17 cellular contexts compared by ENCODE assay signal in genomic region chr19:3363841-3364500, GRCh38. TPM values are rescaled to one million over a fixed set of nuclear protein-coding genes. Genes with fewer than 3 reads are reported as not detected.
DNase-seq lines count a peak whose midpoint lies in the region; ATAC-seq, FAIRE-seq and TF ChIP-seq lines count a peak whose summit lies in the region.
"Had no signal": no experiment of that assay in that cellular context is flagged by ENCODE, and none has a peak within 500 bp of the region (broad histone marks: within the 10 kb centered on the region; RNA-seq: fewer than 3 reads in every experiment).

No MANE protein-coding gene starts in this region.

- no peak for ATAC-seq in CD4-positive, alpha-beta T cell (ENCODE audit: poor library complexity)
- no peak for ATAC-seq in gastroesophageal sphincter
- ATAC-seq: activated T-cell treated with anti-CD3 and anti-CD28 coated beads, Interleukin-2, amount 50 U/mL, for 4 hours had no signal

- H3K9me3 ChIP-seq in CD4-positive, alpha-beta T cell (ENCODE audit: control insufficient read depth, low read length) = no peaks in the 10 kb centered on the region
- H3K9me3 ChIP-seq in gastroesophageal sphincter = no peaks in the 10 kb centered on the region
- H3K9me3 ChIP-seq in stomach = no peaks in the 10 kb centered on the region

- no peaks in the 10 kb centered on the region for H3K27me3 ChIP-seq in CD4-positive, alpha-beta T cell (ENCODE audit: control insufficient read depth, insufficient read depth, low read length)
- H3K27me3 ChIP-seq in gastroesophageal sphincter (no peaks in the 10 kb centered on the region), stomach (no peaks in the 10 kb centered on the region)

- H3K36me3 ChIP-seq in gastroesophageal sphincter (no peaks in the 10 kb centered on the region), stomach (no peaks in the 10 kb centered on the region)

- TF ChIP-seq POLR2A in gastroesophageal sphincter (IDR thresholded peaks at IDR 0.05) (no peak), stomach (IDR thresholded peaks at IDR 0.05) (no peak)

- H3K36me3 Mint-ChIP-seq in CD4-positive, alpha-beta T cell (ENCODE audit: low read depth) = no peaks in the 10 kb centered on the region
- H3K36me3 Mint-ChIP-seq: activated naive CD8-positive, alpha-beta T cell treated with anti-CD3 and anti-CD28 coated beads, Interleukin-2, amount 10 ng/mL, durations not matched to agents 7 days and 5 days had no signal

- CTCF ChIA-PET in CD4-positive, alpha-beta T cell (lab: Charles Lee) = interaction anchor here (1.3 kb wide), 1 partner anchor 66 kb away, joined by 4 read pairs; no protein-coding TSS in a partner anchor
- CTCF ChIA-PET in RWPE1 (lab: Yijun Ruan, JAX) = interaction anchor here (0.5 kb wide), 1 partner anchor 1880 kb away, joined by 4 read pairs; no protein-coding TSS in a partner anchor

- no peaks in the 10 kb centered on the region for H3K9me3 Mint-ChIP-seq in CD4-positive, alpha-beta T cell
- H3K9me3 Mint-ChIP-seq: activated naive CD8-positive, alpha-beta T cell treated with anti-CD3 and anti-CD28 coated beads, Interleukin-2, amount 10 ng/mL, durations not matched to agents 7 days and 5 days; activated T-cell treated with anti-CD3 and anti-CD28 coated beads, Interleukin-2, amount 50 U/mL, for 4 hours; memory B cell had no signal

- no peaks in the 10 kb centered on the region for H3K27me3 Mint-ChIP-seq in CD4-positive, alpha-beta T cell

- POLR2A ChIA-PET in CD4-positive, alpha-beta T cell (lab: Charles Lee) = no interaction called here
- POLR2A ChIA-PET in RWPE1 (lab: Yijun Ruan, JAX; ENCODE audit: low non-redundant PET) = interaction anchor here (0.6 kb wide), 1 partner anchor 449 kb away, joined by 4 read pairs; no protein-coding TSS in a partner anchor

- intact Hi-C loops in CD4-positive, alpha-beta T cell (cut with DNase I, micrococcal nuclease) = no loop called here
- intact Hi-C loops in stomach (cut with DNase I; ENCODE audit: low total_unique reads) = loop anchor here (10.0 kb wide), 1 partner anchor 51 kb away; no protein-coding TSS in a partner anchor

- 53 to 54% methylated on average over 5 to 11 of the region's 16 CpGs for WGBS in gastroesophageal sphincter (ENCODE audit: low coverage in 1 of 2), 2 donors
- 51 to 64% (median 56%) methylated on average over 16 of the region's 16 CpGs for WGBS in stomach, 5 donors

- H3K4me3 ChIP-seq in gastroesophageal sphincter = no peak overlapping the region
- no peak overlapping the region for H3K4me3 ChIP-seq in stomach

- no peak for TF ChIP-seq CTCF in CD4-positive, alpha-beta T cell (IDR thresholded peaks at IDR 0.05)
- no peak for TF ChIP-seq CTCF in RWPE1 (conservative IDR thresholded peaks at IDR 0.05; ENCODE audit: low read depth)
- TF ChIP-seq CTCF in gastroesophageal sphincter (IDR thresholded peaks at IDR 0.05) = no peak
- TF ChIP-seq CTCF in stomach (IDR thresholded peaks at IDR 0.05) = no peak
- no peak for TF ChIP-seq CTCF in D721Med (IDR thresholded peaks at IDR 0.05; ENCODE audit: insufficient read depth, missing control alignments)

- no peak overlapping the region for H3K27ac ChIP-seq in CD4-positive, alpha-beta T cell (ENCODE audit: low read depth, low read length)
- peak overlapping the region; percentile 97 for H3K27ac ChIP-seq in RWPE1
- peak overlapping the region; percentile 98 to 100 (median 100) for H3K27ac ChIP-seq in gastroesophageal sphincter
- H3K27ac ChIP-seq in stomach = peak overlapping the region; percentile 65 to 100 (median 99)

- H3K27ac Mint-ChIP-seq in CD4-positive, alpha-beta T cell = peak overlapping the region; percentile 37
- H3K27ac Mint-ChIP-seq: activated naive CD8-positive, alpha-beta T cell treated with anti-CD3 and anti-CD28 coated beads, Interleukin-2, amount 10 ng/mL, durations not matched to agents 7 days and 5 days; memory B cell had no signal

- no peak for FAIRE-seq in D721Med (lab: Jason Lieb, UNC)
- FAIRE-seq: endometrium, GM18507 had no signal

- H3K4me3 Mint-ChIP-seq in CD4-positive, alpha-beta T cell = peak overlapping the region; percentile 27
- H3K4me3 Mint-ChIP-seq: activated naive CD8-positive, alpha-beta T cell treated with anti-CD3 and anti-CD28 coated beads, Interleukin-2, amount 10 ng/mL, durations not matched to agents 7 days and 5 days; activated T-cell treated with anti-CD3 and anti-CD28 coated beads, Interleukin-2, amount 50 U/mL, for 4 hours; memory B cell had no signal

- H3K4me1 ChIP-seq in gastroesophageal sphincter = peaks cover 0 to 62% (median 13%) of the 10 kb centered on the region in 3 donors
- peaks cover 54 to 76% (median 64%) of the 10 kb centered on the region in 4 donors for H3K4me1 ChIP-seq in stomach

- H3K4me1 Mint-ChIP-seq in CD4-positive, alpha-beta T cell (ENCODE audit: low read depth) = peaks cover 53% of the 10 kb centered on the region

- TF ChIP-seq EP300 in gastroesophageal sphincter (IDR thresholded peaks at IDR 0.05) (no peak), stomach (IDR thresholded peaks at IDR 0.05) (no peak)

- no peak for DNase-seq in CD4-positive, alpha-beta T cell
- DNase-seq in RWPE1 (ENCODE audit: low spot score) (no peak), stomach (no peak), NCI-H1417 treated with DMSO at 0.1 percent for 48 hours (lab: John Stamatoyannopoulos, UW) (no peak), SKM-1 treated with dmso at 0.1 percent for 144 hours (lab: John Stamatoyannopoulos, UW; ENCODE audit: unreplicated experiment) (no peak), D721Med (ENCODE audit: insufficient read length, low spot score) (no peak), HUDEP-2 (lab: John Stamatoyannopoulos, UW; ENCODE audit: unreplicated experiment in 76 of 76) (no peak)
- DNase-seq: activated naive CD8-positive, alpha-beta T cell treated with anti-CD3 and anti-CD28 coated beads, Interleukin-2, amount 10 ng/mL, durations not matched to agents 7 days and 5 days; activated T-cell treated with anti-CD3 and anti-CD28 coated beads, Interleukin-2, amount 50 U/mL, for 4 hours; cerebellar nuclear complex; NCI-H2081; NCI-H526; stimulated activated CD4-positive, alpha-beta T cell treated with anti-CD3 and anti-CD28 coated beads, Interleukin-4, amount 100 ng/mL, for 24 hours had no signal

RNA-seq across cellular contexts. Expression of gene NFIC, which starts 2.4 kb away (rescaled TPM):
- 10 to 100 TPM; 22.1 to 22.2 TPM for total RNA-seq in CD4-positive, alpha-beta T cell
- total RNA-seq in gastroesophageal sphincter (100 to 1,000 TPM; 125 to 285 (median 155) TPM), stomach (100 to 1,000 TPM in 2 of 5 donors, 10 to 100 TPM in 3; 32.3 to 251 (median 94.2) TPM)
- polyA plus RNA-seq in stomach = 10 to 100 TPM; 16.7 to 61.5 (median 34.2) TPM
